ENCODE assay signal across 8 cellular contexts in genomic region chr17:65600518-65600917, GRCh38.
"Had no signal": no experiment of that assay in that cellular context is flagged by ENCODE, and none has a peak within 500 bp of the region (broad histone marks: within the 10 kb centered on the region; RNA-seq: fewer than 3 reads in every experiment).

No MANE protein-coding gene starts in this region.

- H3K27ac Mint-ChIP-seq: HFFc6 had no signal

- H3K27ac ChIP-seq: GM23248 had no signal

- H3K4me1 ChIP-seq: HAP-1 had no signal

- H3K9me3 ChIP-seq: HAP-1 had no signal

- H3K4me3 ChIP-seq: GM23248, HAP-1, K562 had no signal

- H3K4me3 Mint-ChIP-seq: HFFc6 had no signal

- H3K36me3 ChIP-seq: HAP-1 had no signal

- ATAC-seq: HCT116, K562 had no signal

- DNase-seq: GM23248, GOT3, H7, HFFc6, IMR-90 had no signal

- H3K9ac ChIP-seq: GM23248 had no signal

- H3K9me3 Mint-ChIP-seq: HFFc6 had no signal
